34 cellular contexts compared by ENCODE assay signal in genomic region chr6:49539102-49539501, GRCh38. TPM values are rescaled to one million over a fixed set of nuclear protein-coding genes. Genes with fewer than 3 reads are reported as not detected.
"Had no signal": no experiment of that assay in that cellular context is flagged by ENCODE, and none has a peak within 500 bp of the region (broad histone marks: within the 10 kb centered on the region; RNA-seq: fewer than 3 reads in every experiment).

No MANE protein-coding gene starts in this region.

- H3K36me3 ChIP-seq: brain microvascular endothelial cell, SJCRH30 had no signal

- DNase-seq: activated CD4-positive, alpha-beta T cell treated with anti-CD3 and anti-CD28 coated beads, Interleukin-2, amount 10 ng/mL, durations not matched to agents 24 days and 14 days; activated CD4-positive, alpha-beta T cell treated with anti-CD3 and anti-CD28 coated beads, Interleukin-2, amount 50 U/mL, for 4 hours; activated CD8-positive, alpha-beta T cell treated with anti-CD3 and anti-CD28 coated beads for 36 hours; activated effector memory CD4-positive, alpha-beta T cell treated with anti-CD3 and anti-CD28 coated beads, Interleukin-2, amount 50 U/mL, for 16 hours; activated naive CD4-positive, alpha-beta T cell; activated naive CD4-positive, alpha-beta T cell treated with anti-CD3 and anti-CD28 coated beads, Interleukin-2, amount 50 U/mL, for 16 hours; activated naive CD8-positive, alpha-beta T cell treated with anti-CD3 and anti-CD28 coated beads for 36 hours; activated T-cell treated with anti-CD3 and anti-CD28 coated beads, Interleukin-2, amount 50 U/mL, for 1 hour; activated T-cell treated with anti-CD3 and anti-CD28 coated beads, Interleukin-2, amount 50 U/mL, for 72 hours; amniotic stem cell; aorta; brain microvascular endothelial cell; central memory CD4-positive, alpha-beta T cell; MM.1S; MV-4-11; NCI-H1092; NCI-H1436 treated with DMSO at 0.1 percent for 48 hours; NCI-H187; NCI-H2029 treated with DMSO at 0.1 percent for 48 hours; NCI-H2107; NCI-H2171; NCI-H510A; NCI-H526; NCI-H748 treated with DMSO at 0.1 percent for 48 hours; NK-92 treated with Interleukin-12 subunit alpha and Interleukin-12 subunit beta, amount 100 ng/mL, for 24 hours; PC-9; Right ventricle myocardium superior; SJCRH30 had no signal

- H3K4me1 Mint-ChIP-seq: activated CD4-positive, alpha-beta T cell treated with anti-CD3 and anti-CD28 coated beads, Interleukin-2, amount 10 ng/mL, durations not matched to agents 24 days and 14 days; activated naive CD8-positive, alpha-beta T cell treated with anti-CD3 and anti-CD28 coated beads for 36 hours; activated T-helper 17 cell treated with anti-CD3 and anti-CD28 coated beads, Interleukin-2, amount 50 U/mL, for 72 hours had no signal

- H3K4me3 ChIP-seq: PC-9, SJCRH30, SK-N-MC had no signal

- H2AFZ ChIP-seq: PC-9 had no signal

- H3K36me3 Mint-ChIP-seq: activated naive CD8-positive, alpha-beta T cell treated with anti-CD3 and anti-CD28 coated beads for 36 hours had no signal

- H3K4me3 Mint-ChIP-seq: activated CD4-positive, alpha-beta T cell treated with anti-CD3 and anti-CD28 coated beads, Interleukin-2, amount 10 ng/mL, durations not matched to agents 24 days and 14 days; activated CD8-positive, alpha-beta T cell treated with anti-CD3 and anti-CD28 coated beads for 36 hours; activated naive CD8-positive, alpha-beta T cell treated with anti-CD3 and anti-CD28 coated beads for 36 hours; activated T-cell treated with anti-CD3 and anti-CD28 coated beads, Interleukin-2, amount 50 U/mL, for 72 hours; activated T-helper 17 cell treated with anti-CD3 and anti-CD28 coated beads, Interleukin-2, amount 50 U/mL, for 72 hours; T-helper 2 cell treated with Interferon-gamma antibody and Interleukin-4, amounts not matched to agents 5 μg/mL and 100 μg/mL, for 36 hours had no signal

- H3K9me3 Mint-ChIP-seq: activated CD4-positive, alpha-beta T cell treated with anti-CD3 and anti-CD28 coated beads, Interleukin-2, amount 10 ng/mL, durations not matched to agents 24 days and 14 days; activated CD8-positive, alpha-beta T cell treated with anti-CD3 and anti-CD28 coated beads for 36 hours; activated naive CD8-positive, alpha-beta T cell treated with anti-CD3 and anti-CD28 coated beads for 36 hours; activated T-cell treated with anti-CD3 and anti-CD28 coated beads, Interleukin-2, amount 50 U/mL, for 72 hours; activated T-helper 17 cell treated with anti-CD3 and anti-CD28 coated beads, Interleukin-2, amount 50 U/mL, for 72 hours; T-helper 2 cell treated with Interferon-gamma antibody and Interleukin-4, amounts not matched to agents 5 μg/mL and 100 μg/mL, for 36 hours had no signal

- H3K27ac Mint-ChIP-seq: activated CD4-positive, alpha-beta T cell treated with anti-CD3 and anti-CD28 coated beads, Interleukin-2, amount 10 ng/mL, durations not matched to agents 24 days and 14 days; activated CD8-positive, alpha-beta T cell treated with anti-CD3 and anti-CD28 coated beads for 36 hours; activated naive CD8-positive, alpha-beta T cell treated with anti-CD3 and anti-CD28 coated beads for 36 hours; activated T-cell treated with anti-CD3 and anti-CD28 coated beads, Interleukin-2, amount 50 U/mL, for 72 hours; activated T-helper 17 cell treated with anti-CD3 and anti-CD28 coated beads, Interleukin-2, amount 50 U/mL, for 72 hours; T-helper 2 cell treated with Interferon-gamma antibody and Interleukin-4, amounts not matched to agents 5 μg/mL and 100 μg/mL, for 36 hours had no signal

- H3K4me1 ChIP-seq: SJCRH30 had no signal

- H3K9me3 ChIP-seq: SJCRH30 had no signal

- H3K27me3 Mint-ChIP-seq: activated CD8-positive, alpha-beta T cell treated with anti-CD3 and anti-CD28 coated beads for 36 hours; activated naive CD8-positive, alpha-beta T cell treated with anti-CD3 and anti-CD28 coated beads for 36 hours had no signal

- H3K27me3 ChIP-seq: brain microvascular endothelial cell, SJCRH30 had no signal

- ATAC-seq: activated CD8-positive, alpha-beta T cell treated with anti-CD3 and anti-CD28 coated beads for 36 hours; activated T-cell treated with anti-CD3 and anti-CD28 coated beads, Interleukin-2, amount 50 U/mL, for 72 hours; activated T-helper 17 cell treated with anti-CD3 and anti-CD28 coated beads, Interleukin-2, amount 50 U/mL, for 72 hours had no signal

- H3K27ac ChIP-seq: brain microvascular endothelial cell, PC-9, SJCRH30 had no signal

- H3K4me2 ChIP-seq: PC-9 had no signal

RNA-seq across cellular contexts. Expression of gene C6orf141, which starts 11.4 kb away (rescaled TPM):
- total RNA-seq: activated CD4-positive, alpha-beta T cell treated with anti-CD3 and anti-CD28 coated beads, Interleukin-2, amount 10 ng/mL, durations not matched to agents 24 days and 14 days; activated CD8-positive, alpha-beta memory T cell treated with anti-CD3 and anti-CD28 coated beads for 36 hours; activated T-helper 17 cell treated with anti-CD3 and anti-CD28 coated beads, Interleukin-2, amount 50 U/mL, for 72 hours; Right ventricle myocardium superior; SJCRH30; T-helper 1 cell treated with Interleukin-12 subunit alpha and Interleukin-12 subunit beta and Interleukin-4 antibody, amounts not matched to agents 30 ng/mL and 1 ng/mL, for 36 hours had no signal
- polyA plus RNA-seq: aorta had no signal

RNA-seq across cellular contexts. Expression of gene GLYATL3, which starts 39.4 kb away (rescaled TPM):
- total RNA-seq: activated CD4-positive, alpha-beta T cell treated with anti-CD3 and anti-CD28 coated beads, Interleukin-2, amount 10 ng/mL, durations not matched to agents 24 days and 14 days; activated CD8-positive, alpha-beta memory T cell treated with anti-CD3 and anti-CD28 coated beads for 36 hours; activated CD8-positive, alpha-beta T cell treated with anti-CD3 and anti-CD28 coated beads for 36 hours; activated naive CD8-positive, alpha-beta T cell treated with anti-CD3 and anti-CD28 coated beads for 36 hours; activated T-cell treated with anti-CD3 and anti-CD28 coated beads, Interleukin-2, amount 50 U/mL, for 72 hours; activated T-helper 17 cell treated with anti-CD3 and anti-CD28 coated beads, Interleukin-2, amount 50 U/mL, for 72 hours; aorta; cerebellum; PC-9; Right ventricle myocardium superior; SJCRH30; T-helper 1 cell treated with Interleukin-12 subunit alpha and Interleukin-12 subunit beta and Interleukin-4 antibody, amounts not matched to agents 30 ng/mL and 1 ng/mL, for 36 hours had no signal
- polyA plus RNA-seq: aorta had no signal
